ENCODE assay signal across 10 cellular contexts in the genomic region with DNA sequence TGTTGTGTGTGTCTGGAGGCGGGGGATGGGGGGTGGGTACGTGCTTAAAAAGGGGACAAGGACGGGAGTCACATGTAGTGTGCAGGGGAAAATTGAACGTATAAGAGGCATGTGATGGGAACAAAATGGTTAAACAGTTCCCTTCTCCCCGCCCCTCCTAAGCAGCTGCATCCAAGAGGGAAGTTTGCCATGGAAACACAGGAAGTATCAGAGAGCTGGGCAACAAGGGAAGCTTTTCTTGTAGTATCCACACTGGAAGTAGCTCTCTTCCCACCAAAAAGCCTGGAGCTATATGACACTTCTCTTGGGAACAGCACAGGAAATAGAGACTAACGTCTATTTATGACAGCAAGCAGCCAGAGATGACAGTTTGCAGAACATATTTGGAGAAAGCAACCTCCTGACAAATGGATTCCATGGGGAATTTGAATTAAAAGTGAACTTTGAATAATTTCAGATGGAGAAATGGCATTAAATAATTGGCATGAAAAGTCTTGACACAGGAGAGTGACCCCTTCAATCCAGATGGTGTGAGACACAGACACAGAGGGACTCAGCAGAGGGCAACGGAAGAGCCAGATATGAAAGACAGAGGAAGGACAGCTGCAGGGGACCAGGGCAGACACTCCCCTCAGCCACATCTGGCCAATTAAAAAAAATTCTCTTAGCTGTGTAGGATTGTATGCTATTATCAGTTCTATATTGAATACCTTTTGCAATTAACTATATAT.
DNase-seq lines count a peak whose midpoint lies in the region; ATAC-seq and TF ChIP-seq lines count a peak whose summit lies in the region.
"Had no signal": no experiment of that assay in that cellular context is flagged by ENCODE, and none has a peak within 500 bp of the region (broad histone marks: within the 10 kb centered on the region; RNA-seq: fewer than 3 reads in every experiment).

No MANE protein-coding gene starts in this region.

- H3K4me3 ChIP-seq in right lobe of liver = no peak overlapping the region
- H3K4me3 ChIP-seq in aorta (ENCODE audit: low read length in 2 of 2) = no peak overlapping the region

- H3K27me3 ChIP-seq in right lobe of liver (no peaks in the 10 kb centered on the region), aorta (ENCODE audit: control insufficient read depth in 1 of 2, insufficient read depth in 2 of 2, low read length in 1 of 2) (no peaks in the 10 kb centered on the region)

- no peaks in the 10 kb centered on the region for H3K36me3 Mint-ChIP-seq in activated naive CD4-positive, alpha-beta T cell treated with anti-CD3 and anti-CD28 coated beads for 36 hours (ENCODE audit: low read depth)

- no peak for TF ChIP-seq POLR2A in right lobe of liver (IDR thresholded peaks at IDR 0.05)

- intact Hi-C loops in right lobe of liver (cut with DNase I) (no loop called here), aorta (cut with DNase I) (no loop called here)
- intact Hi-C loops in activated naive CD4-positive, alpha-beta T cell treated with anti-CD3 and anti-CD28 coated beads for 36 hours (cut with micrococcal nuclease) = no loop called here

- DNase-seq in SHP77 (lab: John Stamatoyannopoulos, UW) (peak; percentile 47 to 48), SHP77 treated with DMSO at 0.1 percent for 48 hours (lab: John Stamatoyannopoulos, UW) (no peak), dermis blood vessel endothelial cell (peak; percentile 78), right lobe of liver (no peak), aorta (no peak), NCI-H2171 treated with DMSO at 0.1 percent for 48 hours (lab: John Stamatoyannopoulos, UW) (no peak)
- DNase-seq in activated naive CD4-positive, alpha-beta T cell treated with anti-CD3 and anti-CD28 coated beads for 36 hours = no peak
- DNase-seq in activated naive CD4-positive, alpha-beta T cell treated with Interleukin-2 at 50 U/mL for 16 hours = no peak
- DNase-seq: activated B cell treated with CpG ODN at 0.5 μM for 24 hours, NCI-H82 had no signal

- H3K27ac Mint-ChIP-seq in activated naive CD4-positive, alpha-beta T cell treated with anti-CD3 and anti-CD28 coated beads for 36 hours = no peak overlapping the region
- H3K27ac Mint-ChIP-seq: activated B cell treated with CpG ODN at 0.5 μM for 24 hours had no signal

- no peak overlapping the region for H3K27ac ChIP-seq in right lobe of liver
- H3K27ac ChIP-seq in aorta (ENCODE audit: low read depth in 1 of 2, low read length in 2 of 2) = no peak overlapping the region

- ATAC-seq in right lobe of liver (peak; percentile 37 to 58 (median 50)), aorta (ENCODE audit: low FRiP score) (peak; percentile 63)

- H3K36me3 ChIP-seq in right lobe of liver (no peaks in the 10 kb centered on the region), aorta (ENCODE audit: control insufficient read depth in 1 of 2, insufficient read depth in 2 of 2, low read length in 1 of 2) (no peaks in the 10 kb centered on the region)

- CTCF ChIA-PET in activated naive CD4-positive, alpha-beta T cell treated with anti-CD3 and anti-CD28 coated beads for 36 hours (lab: Charles Lee) = interaction anchor here (0.6 to 0.7 kb wide), 2 partner anchors 24 to 619 kb away, joined by 3 to 4 read pairs; no protein-coding TSS in a partner anchor

- no peak for TF ChIP-seq CTCF in right lobe of liver (IDR thresholded peaks at IDR 0.05)

- H3K27me3 Mint-ChIP-seq in activated naive CD4-positive, alpha-beta T cell treated with anti-CD3 and anti-CD28 coated beads for 36 hours (ENCODE audit: low read depth) = no peaks in the 10 kb centered on the region
- H3K27me3 Mint-ChIP-seq: activated B cell treated with CpG ODN at 0.5 μM for 24 hours had no signal

- H3K4me1 ChIP-seq in right lobe of liver = no peaks in the 10 kb centered on the region
- peaks cover 4 to 9% of the 10 kb centered on the region in 2 donors for H3K4me1 ChIP-seq in aorta (ENCODE audit: control insufficient read depth in 1 of 2, insufficient read depth in 2 of 2, low read length in 2 of 2)

- no peaks in the 10 kb centered on the region for H3K9me3 Mint-ChIP-seq in activated naive CD4-positive, alpha-beta T cell treated with anti-CD3 and anti-CD28 coated beads for 36 hours
- H3K9me3 Mint-ChIP-seq: activated B cell treated with CpG ODN at 0.5 μM for 24 hours had no signal

- H3K4me1 Mint-ChIP-seq in activated naive CD4-positive, alpha-beta T cell treated with anti-CD3 and anti-CD28 coated beads for 36 hours (ENCODE audit: low read depth) = peaks cover 14% of the 10 kb centered on the region
- H3K4me1 Mint-ChIP-seq: activated B cell treated with CpG ODN at 0.5 μM for 24 hours had no signal

- H3K9me3 ChIP-seq in right lobe of liver (no peaks in the 10 kb centered on the region), aorta (ENCODE audit: control insufficient read depth, low read length) (no peaks in the 10 kb centered on the region)

- 51% methylated on average over 7 of the region's 7 CpGs for WGBS in right lobe of liver (ENCODE audit: insufficient coverage, low coverage, low lambda C conversion rate, missing lambda C conversion rate)
- 8 to 16% methylated on average over 7 of the region's 7 CpGs for WGBS in aorta, 2 donors

- no peak overlapping the region for H3K4me3 Mint-ChIP-seq in activated naive CD4-positive, alpha-beta T cell treated with anti-CD3 and anti-CD28 coated beads for 36 hours
- H3K4me3 Mint-ChIP-seq: activated B cell treated with CpG ODN at 0.5 μM for 24 hours had no signal

Comparison
In these comparisons a context has a peak if more than half of its experiments do, and no peak if none do; other contexts are left out.
1. DNase-seq: peak in SHP77 (2 of 2) and dermis blood vessel endothelial cell (single experiment); none in SHP77 treated with DMSO at 0.1 percent for 48 hours (single experiment), right lobe of liver (0 of 3), aorta (0 of 2), NCI-H2171 treated with DMSO at 0.1 percent for 48 hours (single experiment), activated naive CD4-positive, alpha-beta T cell treated with anti-CD3 and anti-CD28 coated beads for 36 hours (single experiment) and activated naive CD4-positive, alpha-beta T cell treated with Interleukin-2 at 50 U/mL for 16 hours (single experiment).